In genomic region chr12:116962783-116963356, GRCh38 we compare ENCODE assay signal across 24 cellular contexts. TPM values are rescaled to one million over a fixed set of nuclear protein-coding genes. Genes with fewer than 3 reads are reported as not detected.
DNase-seq lines count a peak whose midpoint lies in the region; ATAC-seq and TF ChIP-seq lines count a peak whose summit lies in the region.
"Had no signal": no experiment of that assay in that cellular context is flagged by ENCODE, and none has a peak within 500 bp of the region (broad histone marks: within the 10 kb centered on the region; RNA-seq: fewer than 3 reads in every experiment).

No MANE protein-coding gene starts in this region.

- no peaks in the 10 kb centered on the region for H3K27me3 Mint-ChIP-seq in activated naive CD4-positive, alpha-beta T cell treated with anti-CD3 and anti-CD28 coated beads, Interleukin-2, amount 10 ng/mL, durations not matched to agents 7 days and 5 days
- H3K27me3 Mint-ChIP-seq in WTC11 (ENCODE audit: low read depth), result no peaks in the 10 kb centered on the region
- H3K27me3 Mint-ChIP-seq in nephron progenitor cell (ENCODE audit: low read depth, poor library complexity), result peaks cover 4% of the 10 kb centered on the region
- H3K27me3 Mint-ChIP-seq in activated T-cell treated with anti-CD3 and anti-CD28 coated beads, Interleukin-2, amount 50 U/mL, for 72 hours (ENCODE audit: low read depth), result no peaks in the 10 kb centered on the region
- H3K27me3 Mint-ChIP-seq: activated CD4-positive, alpha-beta T cell treated with anti-CD3 and anti-CD28 coated beads, Interleukin-2, amount 10 ng/mL, durations not matched to agents 24 days and 14 days; B cell; memory B cell; stimulated activated naive CD8-positive, alpha-beta T cell treated with anti-CD3 and anti-CD28 coated beads, Interleukin-15, amount 100 ng/mL, for 72 hours had no signal

- no peaks in the 10 kb centered on the region for H3K9me3 Mint-ChIP-seq in activated naive CD4-positive, alpha-beta T cell treated with anti-CD3 and anti-CD28 coated beads, Interleukin-2, amount 10 ng/mL, durations not matched to agents 7 days and 5 days
- H3K9me3 Mint-ChIP-seq in WTC11 (no peaks in the 10 kb centered on the region), nephron progenitor cell (no peaks in the 10 kb centered on the region)
- no peaks in the 10 kb centered on the region for H3K9me3 Mint-ChIP-seq in activated T-cell treated with anti-CD3 and anti-CD28 coated beads, Interleukin-2, amount 50 U/mL, for 72 hours
- H3K9me3 Mint-ChIP-seq: activated CD4-positive, alpha-beta T cell treated with anti-CD3 and anti-CD28 coated beads, Interleukin-2, amount 10 ng/mL, durations not matched to agents 24 days and 14 days; memory B cell; stimulated activated naive CD8-positive, alpha-beta T cell treated with anti-CD3 and anti-CD28 coated beads, Interleukin-15, amount 100 ng/mL, for 72 hours; T-helper 2 cell treated with Interferon-gamma antibody and Interleukin-4, amounts not matched to agents 5 μg/mL and 100 μg/mL, for 36 hours had no signal

- WGBS in right lobe of liver (ENCODE audit: insufficient coverage, low coverage, low lambda C conversion rate, missing lambda C conversion rate), result 86% methylated on average over 5 of the region's 9 CpGs

- CTCF ChIA-PET in activated naive CD4-positive, alpha-beta T cell treated with anti-CD3 and anti-CD28 coated beads, Interleukin-2, amount 10 ng/mL, durations not matched to agents 7 days and 5 days (lab: Charles Lee), result interaction anchor here (1.2 kb wide), 1 partner anchor 259 kb away, joined by 3 read pairs; no protein-coding TSS in a partner anchor
- CTCF ChIA-PET in WTC11 (lab: Charles Lee), result no interaction called here

- H3K9me3 ChIP-seq in right lobe of liver, result no peaks in the 10 kb centered on the region
- H3K9me3 ChIP-seq: thyroid gland had no signal

- no peak for TF ChIP-seq POLR2A in right lobe of liver (IDR thresholded peaks at IDR 0.05)

- peaks cover 46% of the 10 kb centered on the region for H3K4me1 Mint-ChIP-seq in activated naive CD4-positive, alpha-beta T cell treated with anti-CD3 and anti-CD28 coated beads, Interleukin-2, amount 10 ng/mL, durations not matched to agents 7 days and 5 days
- H3K4me1 Mint-ChIP-seq in WTC11 (peaks cover 3% of the 10 kb centered on the region; the same call in 1 of the 2 replicates), nephron progenitor cell (peaks cover 33% of the 10 kb centered on the region)
- peaks cover 53% of the 10 kb centered on the region for H3K4me1 Mint-ChIP-seq in activated T-cell treated with anti-CD3 and anti-CD28 coated beads, Interleukin-2, amount 50 U/mL, for 72 hours (ENCODE audit: low read depth)

- no peak for DNase-seq in activated naive CD4-positive, alpha-beta T cell treated with anti-CD3 and anti-CD28 coated beads, Interleukin-2, amount 10 ng/mL, durations not matched to agents 7 days and 5 days
- no peak for DNase-seq in activated naive CD4-positive, alpha-beta T cell treated with anti-CD3 and anti-CD28 coated beads, Interleukin-2, amount 50 U/mL, for 16 hours
- no peak for DNase-seq in WTC11 (ENCODE audit: low spot score)
- no peak for DNase-seq in nephron progenitor cell
- DNase-seq in right lobe of liver, result no peak
- DNase-seq in activated T-cell treated with anti-CD3 and anti-CD28 coated beads, Interleukin-2, amount 50 U/mL, for 72 hours, result no peak
- DNase-seq: activated CD8-positive, alpha-beta memory T cell treated with anti-CD3 and anti-CD28 coated beads, Interleukin-2, amount 50 U/mL, for 48 hours; brain microvascular endothelial cell; DMS153; dorsolateral prefrontal cortex; NCI-H146; NCI-H2107; occipital lobe; OCI-M1; stimulated activated naive CD8-positive, alpha-beta T cell treated with anti-CD3 and anti-CD28 coated beads, Interleukin-15, amount 100 ng/mL, for 72 hours; thyroid gland had no signal

- TF ChIP-seq CTCF in WTC11 (IDR thresholded peaks at IDR 0.05) (no peak), nephron progenitor cell (IDR thresholded peaks at IDR 0.05) (no peak), right lobe of liver (IDR thresholded peaks at IDR 0.05) (no peak)

- POLR2A ChIA-PET in WTC11 (lab: Charles Lee), result no interaction called here

- H3K27ac Mint-ChIP-seq in activated naive CD4-positive, alpha-beta T cell treated with anti-CD3 and anti-CD28 coated beads, Interleukin-2, amount 10 ng/mL, durations not matched to agents 7 days and 5 days, result peak overlapping the region; percentile 35
- H3K27ac Mint-ChIP-seq in WTC11 (peak overlapping the region; percentile 20), nephron progenitor cell (peak overlapping the region; percentile 10)
- H3K27ac Mint-ChIP-seq in activated T-cell treated with anti-CD3 and anti-CD28 coated beads, Interleukin-2, amount 50 U/mL, for 72 hours, result no peak overlapping the region
- H3K27ac Mint-ChIP-seq: activated CD4-positive, alpha-beta T cell treated with anti-CD3 and anti-CD28 coated beads, Interleukin-2, amount 10 ng/mL, durations not matched to agents 24 days and 14 days; B cell; memory B cell; stimulated activated naive CD8-positive, alpha-beta T cell treated with anti-CD3 and anti-CD28 coated beads, Interleukin-15, amount 100 ng/mL, for 72 hours; T-helper 2 cell treated with Interferon-gamma antibody and Interleukin-4, amounts not matched to agents 5 μg/mL and 100 μg/mL, for 36 hours had no signal

- H3K36me3 Mint-ChIP-seq in activated naive CD4-positive, alpha-beta T cell treated with anti-CD3 and anti-CD28 coated beads, Interleukin-2, amount 10 ng/mL, durations not matched to agents 7 days and 5 days, result peaks cover 23% of the 10 kb centered on the region
- H3K36me3 Mint-ChIP-seq in WTC11, result peaks cover 8% of the 10 kb centered on the region; the same call in 1 of the 2 replicates
- peaks cover 31% of the 10 kb centered on the region for H3K36me3 Mint-ChIP-seq in nephron progenitor cell (ENCODE audit: low read depth)
- peaks cover 0 to 1% of the 10 kb centered on the region in 2 donors for H3K36me3 Mint-ChIP-seq in activated T-cell treated with anti-CD3 and anti-CD28 coated beads, Interleukin-2, amount 50 U/mL, for 72 hours (ENCODE audit: insufficient read depth in 2 of 2)

- H3K27ac ChIP-seq in right lobe of liver, result no peak overlapping the region
- H3K27ac ChIP-seq: brain microvascular endothelial cell, dorsolateral prefrontal cortex, thyroid gland had no signal

- no peak overlapping the region for H3K4me3 ChIP-seq in right lobe of liver
- H3K4me3 ChIP-seq: dorsolateral prefrontal cortex, thyroid gland had no signal

- intact Hi-C loops in right lobe of liver (cut with DNase I), result no loop called here

- no peaks in the 10 kb centered on the region for H3K27me3 ChIP-seq in right lobe of liver
- H3K27me3 ChIP-seq: brain microvascular endothelial cell, dorsolateral prefrontal cortex, thyroid gland had no signal

- peaks cover 0 to 4% (median 1%) of the 10 kb centered on the region in 4 donors for H3K36me3 ChIP-seq in right lobe of liver

- no peak overlapping the region for H3K4me3 Mint-ChIP-seq in activated naive CD4-positive, alpha-beta T cell treated with anti-CD3 and anti-CD28 coated beads, Interleukin-2, amount 10 ng/mL, durations not matched to agents 7 days and 5 days
- H3K4me3 Mint-ChIP-seq in WTC11 (no peak overlapping the region), nephron progenitor cell (no peak overlapping the region)
- H3K4me3 Mint-ChIP-seq in activated T-cell treated with anti-CD3 and anti-CD28 coated beads, Interleukin-2, amount 50 U/mL, for 72 hours, result peak overlapping the region in 1 of 2 donors; percentile 0
- H3K4me3 Mint-ChIP-seq: memory B cell; T-helper 2 cell treated with Interferon-gamma antibody and Interleukin-4, amounts not matched to agents 5 μg/mL and 100 μg/mL, for 36 hours had no signal

- H3K4me1 ChIP-seq in right lobe of liver, result no peaks in the 10 kb centered on the region

- no peak for ATAC-seq in WTC11
- ATAC-seq in GM18858 (IDR thresholded peaks at IDR 0.05; ENCODE audit: unreplicated experiment), result no peak
- no peak for ATAC-seq in right lobe of liver
- ATAC-seq in activated T-cell treated with anti-CD3 and anti-CD28 coated beads, Interleukin-2, amount 50 U/mL, for 72 hours (replicated peaks in 1 of 2), result no peak
- no peak for ATAC-seq in GM21619 (IDR thresholded peaks at IDR 0.05; ENCODE audit: unreplicated experiment)
- ATAC-seq: left lobe of liver; SK-N-SH treated with all-trans-retinoic acid at 6 μM for 48 hours; stimulated activated naive CD8-positive, alpha-beta T cell treated with anti-CD3 and anti-CD28 coated beads, Interleukin-15, amount 100 ng/mL, for 72 hours had no signal

TF ChIP-seq in WTC11, 78 proteins besides CTCF, POLR2A, EP300 and RAD21:
- TF ChIP-seq ZNF425 (CRISPR knock-in tag; conservative IDR thresholded peaks at IDR 0.05) (no peak), EMX1 (CRISPR knock-in tag; IDR thresholded peaks at IDR 0.05) (no peak), TEAD1 (CRISPR knock-in tag; IDR thresholded peaks at IDR 0.05) (no peak), GTF2I (CRISPR knock-in tag; conservative IDR thresholded peaks at IDR 0.05) (no peak), RELA (CRISPR knock-in tag; IDR thresholded peaks at IDR 0.05; ENCODE audit: borderline replicate concordance) (no peak), IRF2 (CRISPR knock-in tag; IDR thresholded peaks at IDR 0.05; ENCODE audit: borderline replicate concordance, low read depth) (no peak), PRRX2 (CRISPR knock-in tag; IDR thresholded peaks at IDR 0.05) (no peak), ZBTB21 (CRISPR knock-in tag; IDR thresholded peaks at IDR 0.05; ENCODE audit: borderline replicate concordance) (no peak)

RNA-seq across cellular contexts. Expression of gene FBXW8, which starts 52.1 kb away (rescaled TPM):
- total RNA-seq in WTC11 (2021), result 15.6 to 18.5 TPM (median 18.0 TPM) in 3 replicates
- total RNA-seq in right lobe of liver, result 1 to 10 TPM; 4.5 to 9.6 (median 6.3) TPM
- 10 to 100 TPM; 10.0 to 10.4 TPM for total RNA-seq in activated T-cell treated with anti-CD3 and anti-CD28 coated beads, Interleukin-2, amount 50 U/mL, for 72 hours
